ENCODE assay signal across 10 cellular contexts in the genomic region with DNA sequence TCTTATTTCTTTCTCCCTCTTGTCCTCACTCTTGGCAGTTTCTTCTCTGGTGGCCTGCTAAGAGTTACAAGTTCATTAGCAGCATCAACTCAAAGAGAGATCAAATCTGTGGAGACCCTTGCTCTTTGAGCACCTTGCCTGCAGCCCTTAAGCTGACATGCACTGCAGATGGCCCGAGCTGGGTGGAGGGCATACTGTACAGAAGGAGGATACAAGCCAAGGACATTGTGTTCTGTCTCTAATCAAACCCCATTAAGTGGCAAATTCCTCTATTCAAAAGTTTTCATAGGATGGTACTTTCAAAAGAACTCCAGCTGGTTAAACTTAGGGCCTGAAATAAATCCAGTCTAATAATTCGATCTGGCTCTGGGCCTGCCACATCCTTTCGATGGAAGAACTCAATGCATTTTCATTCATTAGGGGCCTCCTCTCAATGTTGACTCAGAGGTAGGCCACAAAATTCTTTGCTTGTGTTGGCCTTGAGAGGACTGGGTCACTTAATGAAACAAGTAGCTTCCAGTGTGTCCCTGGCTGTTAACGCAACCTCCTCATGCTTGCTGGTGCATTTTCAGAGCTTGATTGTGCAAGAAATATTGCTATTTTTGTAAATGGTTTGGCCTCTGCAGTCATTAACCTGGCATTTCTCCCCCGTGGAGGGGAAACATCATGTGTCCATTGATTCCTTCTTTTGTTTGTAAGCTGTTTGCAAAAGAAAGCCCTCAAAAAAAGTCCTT.
A peak's percentile ranks its signal among the peaks of the same experiment; 100 is the strongest.
DNase-seq lines count a peak whose midpoint lies in the region; ATAC-seq and TF ChIP-seq lines count a peak whose summit lies in the region.
"Had no signal": no experiment of that assay in that cellular context is flagged by ENCODE, and none has a peak within 500 bp of the region (broad histone marks: within the 10 kb centered on the region; RNA-seq: fewer than 3 reads in every experiment).

No MANE protein-coding gene starts in this region.

- H3K27ac ChIP-seq in body of pancreas = peak overlapping the region in 2 of 4 donors; percentile 57 to 63

- H3K36me3 ChIP-seq in H7 (replicated peaks; ENCODE audit: control insufficient read depth, insufficient read depth, low read length) (no peaks in the 10 kb centered on the region), body of pancreas (replicated peaks in 1 of 2; ENCODE audit: insufficient read depth in 1 of 2, low read depth in 2 of 2) (no peaks in the 10 kb centered on the region)

- H3K27me3 Mint-ChIP-seq in natural killer cell (ENCODE audit: low read depth in 2 of 2) = peaks cover 0 to 9% of the 10 kb centered on the region in 2 donors
- H3K27me3 Mint-ChIP-seq: activated CD8-positive, alpha-beta memory T cell treated with anti-CD3 and anti-CD28 coated beads, Interleukin-2, amount 10 ng/mL, durations not matched to agents 7 days and 5 days had no signal

- intact Hi-C loops in body of pancreas (cut with DNase I) = no loop called here
- intact Hi-C loops in natural killer cell (cut with micrococcal nuclease) = no loop called here

- peak; percentile 64 for ATAC-seq in body of pancreas
- ATAC-seq in natural killer cell = no peak
- no peak for ATAC-seq in GM18868 (IDR thresholded peaks at IDR 0.05; ENCODE audit: unreplicated experiment)
- ATAC-seq: activated CD8-positive, alpha-beta memory T cell treated with anti-CD3 and anti-CD28 coated beads, Interleukin-2, amount 10 ng/mL, durations not matched to agents 7 days and 5 days had no signal

- H3K27ac Mint-ChIP-seq in natural killer cell = no peak overlapping the region
- H3K27ac Mint-ChIP-seq: activated CD8-positive, alpha-beta memory T cell treated with anti-CD3 and anti-CD28 coated beads, Interleukin-2, amount 10 ng/mL, durations not matched to agents 7 days and 5 days; naive B cell had no signal

- no peaks in the 10 kb centered on the region for H3K4me1 Mint-ChIP-seq in natural killer cell
- H3K4me1 Mint-ChIP-seq: activated CD8-positive, alpha-beta memory T cell treated with anti-CD3 and anti-CD28 coated beads, Interleukin-2, amount 10 ng/mL, durations not matched to agents 7 days and 5 days; naive B cell had no signal

- TF ChIP-seq CTCF in body of pancreas (IDR thresholded peaks at IDR 0.05) = no peak
- no peak for TF ChIP-seq CTCF in natural killer cell (IDR thresholded peaks at IDR 0.05)

- H3K4me1 ChIP-seq in body of pancreas = peaks cover 14% of the 10 kb centered on the region

- no peak for TF ChIP-seq POLR2A in body of pancreas (IDR thresholded peaks at IDR 0.05)

- H3K27me3 ChIP-seq in H7 (ENCODE audit: control insufficient read depth, insufficient read depth, low read length) (no peaks in the 10 kb centered on the region), body of pancreas (no peaks in the 10 kb centered on the region)

- no peaks in the 10 kb centered on the region for H3K36me3 Mint-ChIP-seq in natural killer cell
- H3K36me3 Mint-ChIP-seq: activated CD8-positive, alpha-beta memory T cell treated with anti-CD3 and anti-CD28 coated beads, Interleukin-2, amount 10 ng/mL, durations not matched to agents 7 days and 5 days; naive B cell had no signal

- no peak overlapping the region for H3K4me3 Mint-ChIP-seq in natural killer cell
- H3K4me3 Mint-ChIP-seq: activated CD8-positive, alpha-beta memory T cell treated with anti-CD3 and anti-CD28 coated beads, Interleukin-2, amount 10 ng/mL, durations not matched to agents 7 days and 5 days; naive B cell had no signal

- no peaks in the 10 kb centered on the region for H3K9me3 ChIP-seq in body of pancreas

- no peak overlapping the region for H3K4me3 ChIP-seq in H7 (ENCODE audit: insufficient read depth, low read depth, low read length)
- H3K4me3 ChIP-seq in body of pancreas = no peak overlapping the region
- no peak overlapping the region for H3K4me3 ChIP-seq in skeletal muscle cell (ENCODE audit: low read depth, low read length)

- WGBS in body of pancreas, 2 donors = 34 to 46% methylated on average over 5 of the region's 5 CpGs

- DNase-seq in H7 (peak; percentile 16), body of pancreas (peak; percentile 12 to 57 (median 20)), hepatic stellate cell (ENCODE audit: low spot score) (peak; percentile 14), skeletal muscle cell (ENCODE audit: low read depth) (peak; percentile 72), natural killer cell (no peak), GM19240 (ENCODE audit: insufficient read length, low spot score) (no peak)
- DNase-seq in activated effector memory CD4-positive, alpha-beta T cell treated with Interleukin-2 at 50 U/mL for 16 hours = no peak
- DNase-seq: activated CD8-positive, alpha-beta memory T cell treated with anti-CD3 and anti-CD28 coated beads, Interleukin-2, amount 10 ng/mL, durations not matched to agents 7 days and 5 days; naive B cell had no signal

- peaks cover 0 to 2% of the 10 kb centered on the region in 2 donors for H3K9me3 Mint-ChIP-seq in natural killer cell

Comparison
In these comparisons a context has a peak if more than half of its experiments do, and no peak if none do; other contexts are left out.
1. DNase-seq: peak in H7 (single experiment), body of pancreas (4 of 4), hepatic stellate cell (single experiment) and skeletal muscle cell (single experiment); none in natural killer cell (single experiment), GM19240 (single experiment) and activated effector memory CD4-positive, alpha-beta T cell treated with Interleukin-2 at 50 U/mL for 16 hours (single experiment).